Comparison of ENCODE assay signal across 12 cellular contexts in genomic region chr1:171501305-171502021, GRCh38. TPM values are rescaled to one million over a fixed set of nuclear protein-coding genes. Genes with fewer than 3 reads are reported as not detected.
DNase-seq lines count a peak whose midpoint lies in the region; ATAC-seq and TF ChIP-seq lines count a peak whose summit lies in the region.
"Had no signal": no experiment of that assay in that cellular context is flagged by ENCODE, and none has a peak within 500 bp of the region (broad histone marks: within the 10 kb centered on the region; RNA-seq: fewer than 3 reads in every experiment).

No MANE protein-coding gene starts in this region.

- CTCF ChIA-PET in CD4-positive, alpha-beta T cell (lab: Charles Lee), result interaction anchor here (3.1 kb wide), 1 partner anchor 16 kb away, joined by 21 read pairs; the partner anchor contains the start of gene PRRC2C

- no peak for ATAC-seq in CD4-positive, alpha-beta T cell (ENCODE audit: poor library complexity)
- ATAC-seq in GM18907 (IDR thresholded peaks at IDR 0.05; ENCODE audit: unreplicated experiment) (peak; percentile 79), HG02798 (IDR thresholded peaks at IDR 0.05; ENCODE audit: poor library complexity, unreplicated experiment) (peak; percentile 79), T-helper 17 cell (no peak), omental fat pad (ENCODE audit: low FRiP score) (no peak)
- ATAC-seq: right lobe of liver had no signal

- H3K27ac ChIP-seq in CD4-positive, alpha-beta T cell (ENCODE audit: low read depth, low read length), result no peak overlapping the region
- H3K27ac ChIP-seq: brain microvascular endothelial cell, right lobe of liver had no signal

- peaks cover 69% of the 10 kb centered on the region for H3K36me3 Mint-ChIP-seq in CD4-positive, alpha-beta T cell (ENCODE audit: low read depth)
- peaks cover 3% of the 10 kb centered on the region for H3K36me3 Mint-ChIP-seq in T-helper 17 cell (ENCODE audit: low read depth)

- peaks cover 98% of the 10 kb centered on the region for H3K4me1 Mint-ChIP-seq in CD4-positive, alpha-beta T cell (ENCODE audit: low read depth)
- peaks cover 61% of the 10 kb centered on the region for H3K4me1 Mint-ChIP-seq in T-helper 17 cell

- TF ChIP-seq CTCF in CD4-positive, alpha-beta T cell (IDR thresholded peaks at IDR 0.05), result no peak
- TF ChIP-seq CTCF in omental fat pad (IDR thresholded peaks at IDR 0.05), result no peak

- no peaks in the 10 kb centered on the region for H3K27me3 ChIP-seq in CD4-positive, alpha-beta T cell (ENCODE audit: control insufficient read depth, insufficient read depth, low read length)
- H3K27me3 ChIP-seq: brain microvascular endothelial cell, right lobe of liver had no signal

- POLR2A ChIA-PET in CD4-positive, alpha-beta T cell (lab: Charles Lee), result interaction anchor here (1.7 to 2.8 kb wide), 2 partner anchors 12 to 16 kb away, joined by 4 to 14 read pairs; partner anchors contain the start of gene PRRC2C

- peak overlapping the region; percentile 11 for H3K4me3 Mint-ChIP-seq in CD4-positive, alpha-beta T cell
- no peak overlapping the region for H3K4me3 Mint-ChIP-seq in T-helper 17 cell

- peak overlapping the region; percentile 1 for H3K27ac Mint-ChIP-seq in CD4-positive, alpha-beta T cell
- H3K27ac Mint-ChIP-seq in T-helper 17 cell, result peak overlapping the region; percentile 82

- no peaks in the 10 kb centered on the region for H3K9me3 ChIP-seq in CD4-positive, alpha-beta T cell (ENCODE audit: control insufficient read depth, low read length)
- H3K9me3 ChIP-seq in T-helper 17 cell (ENCODE audit: control insufficient read depth, low read length, poor library complexity, severe bottlenecking), result no peaks in the 10 kb centered on the region
- H3K9me3 ChIP-seq: right lobe of liver had no signal

- no peaks in the 10 kb centered on the region for H3K27me3 Mint-ChIP-seq in CD4-positive, alpha-beta T cell
- H3K27me3 Mint-ChIP-seq in T-helper 17 cell, result no peaks in the 10 kb centered on the region

- intact Hi-C loops in CD4-positive, alpha-beta T cell (cut with DNase I, micrococcal nuclease), result loop anchor here in 1 of 2 experiments (2.0 kb wide), 1 partner anchor 15 kb away; no protein-coding TSS in a partner anchor

- DNase-seq in CD4-positive, alpha-beta T cell, result no peak
- DNase-seq in T-helper 17 cell (no peak), omental fat pad (ENCODE audit: low spot score) (no peak), midbrain (lab: John Stamatoyannopoulos, UW) (no peak)
- no peak for DNase-seq in stimulated activated CD8-positive, alpha-beta memory T cell treated with anti-CD3 and anti-CD28 coated beads, Interleukin-4, amount 100 ng/mL, for 48 hours
- no peak for DNase-seq in stimulated activated CD4-positive, alpha-beta T cell treated with anti-CD3 and anti-CD28 coated beads, Interleukin-4, amount 100 ng/mL, for 4 hours
- DNase-seq: activated CD4-positive, alpha-beta T cell treated with anti-CD3 and anti-CD28 coated beads for 1 hour; brain microvascular endothelial cell; NCI-H1417 treated with DMSO at 0.1 percent for 48 hours; right lobe of liver had no signal

- no peaks in the 10 kb centered on the region for H3K9me3 Mint-ChIP-seq in CD4-positive, alpha-beta T cell

RNA-seq across cellular contexts. Expression of gene PRRC2C, which starts 16.1 kb away (rescaled TPM):
- total RNA-seq in CD4-positive, alpha-beta T cell, result 100 to 1,000 TPM; 357 to 387 TPM
- 100 to 1,000 TPM; 333 to 383 TPM for total RNA-seq in T-helper 17 cell
- total RNA-seq in omental fat pad, result 100 to 1,000 TPM in 2 of 4 donors, 10 to 100 TPM in 2; 83.9 to 130 (median 97.2) TPM

Comparison
In these comparisons a context has a peak if more than half of its experiments do, and no peak if none do; other contexts are left out.
1. ATAC-seq: peak in GM18907 (single experiment) and HG02798 (single experiment); none in CD4-positive, alpha-beta T cell (single experiment), T-helper 17 cell (single experiment) and omental fat pad (single experiment).